Comparison of ENCODE assay signal across 27 cellular contexts in the genomic region with DNA sequence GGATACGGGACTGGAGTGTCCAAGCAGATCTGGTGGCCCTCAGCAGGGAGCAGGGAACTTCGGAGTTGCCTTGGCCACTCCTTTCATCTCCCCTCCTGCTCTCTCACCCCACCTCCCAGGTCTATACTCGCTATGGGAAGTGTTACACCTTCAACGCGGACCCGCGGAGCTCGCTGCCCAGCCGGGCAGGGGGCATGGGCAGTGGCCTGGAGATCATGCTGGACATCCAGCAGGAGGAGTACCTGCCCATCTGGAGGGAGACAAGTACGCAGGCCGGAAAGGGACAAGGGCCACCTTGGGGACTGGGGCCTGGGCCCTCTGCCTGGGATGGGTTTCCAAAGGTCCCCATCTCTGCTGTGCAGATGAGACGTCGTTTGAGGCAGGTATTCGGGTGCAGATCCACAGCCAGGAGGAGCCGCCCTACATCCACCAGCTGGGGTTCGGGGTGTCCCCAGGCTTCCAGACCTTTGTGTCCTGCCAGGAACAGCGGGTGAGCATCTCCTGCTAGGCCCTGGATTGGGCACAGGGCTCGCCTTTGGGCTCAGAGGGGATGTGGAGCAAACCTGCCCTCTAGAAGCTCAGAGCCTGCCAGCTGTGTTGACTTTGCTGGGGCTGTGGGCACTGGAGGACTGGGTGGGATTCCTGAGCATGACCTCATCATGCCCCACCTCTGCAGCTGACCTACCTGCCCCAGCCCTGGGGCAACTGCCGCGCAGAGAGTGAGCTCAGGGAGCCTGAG. TPM values are rescaled to one million over a fixed set of nuclear protein-coding genes. Genes with fewer than 3 reads are reported as not detected.
"Had no signal": no experiment of that assay in that cellular context is flagged by ENCODE, and none has a peak within 500 bp of the region (broad histone marks: within the 10 kb centered on the region; RNA-seq: fewer than 3 reads in every experiment).

No MANE protein-coding gene starts in this region.

- H3K36me3 ChIP-seq: breast epithelium, left ventricle myocardium inferior, thoracic aorta, vagina had no signal

- DNase-seq: activated CD4-positive, alpha-beta memory T cell treated with anti-CD3 and anti-CD28 coated beads for 36 hours; activated CD4-positive, alpha-beta T cell treated with anti-CD3 and anti-CD28 coated beads for 4 hours; activated CD4-positive, CD25-positive, alpha-beta regulatory T cell; activated naive CD4-positive, alpha-beta T cell treated with Interleukin-2 at 50 U/mL for 16 hours; activated naive CD8-positive, alpha-beta T cell treated with anti-CD3 and anti-CD28 coated beads for 36 hours; activated T-cell treated with anti-CD3 and anti-CD28 coated beads, Interleukin-2, amount 50 U/mL, for 48 hours; effector memory CD8-positive, alpha-beta T cell; foreskin melanocyte; glutamatergic neuron; immature natural killer cell; kidney glomerular epithelial cell; left ventricle myocardium inferior; midbrain; natural killer cell; retina; stimulated activated CD4-positive, alpha-beta T cell treated with anti-CD3 and anti-CD28 coated beads, Interleukin-4, amount 100 ng/mL, for 24 hours; stimulated activated naive CD4-positive, alpha-beta T cell treated with Interleukin-2 at 50 U/mL for 16 hours had no signal

- H3K9me3 ChIP-seq: breast epithelium, left ventricle myocardium inferior, thoracic aorta, vagina had no signal

- H3K4me3 ChIP-seq: breast epithelium, hepatocyte, left ventricle myocardium inferior, thoracic aorta, vagina had no signal

- H2AFZ ChIP-seq: hepatocyte had no signal

- H3K79me2 ChIP-seq: hepatocyte had no signal

- ATAC-seq: effector memory CD8-positive, alpha-beta T cell; esophagus mucosa; natural killer cell had no signal

- H3K4me2 ChIP-seq: hepatocyte had no signal

- H3K4me1 ChIP-seq: breast epithelium, vagina had no signal

- FAIRE-seq: astrocyte, colon, endothelial cell of umbilical vein had no signal

- H3K27me3 ChIP-seq: vagina had no signal

- H3K27ac ChIP-seq: breast epithelium, hepatocyte, left ventricle myocardium inferior, thoracic aorta, vagina had no signal

RNA-seq across cellular contexts. Expression of a gene that starts 12.0 kb away (rescaled TPM):
- total RNA-seq: dermis microvascular lymphatic vessel endothelial cell, endothelial cell of umbilical vein, lung microvascular endothelial cell had no signal
- polyA plus RNA-seq: endothelial cell of umbilical vein had no signal

RNA-seq across cellular contexts. Expression of a gene that starts 17.5 kb away (rescaled TPM):
- total RNA-seq: activated naive CD8-positive, alpha-beta T cell treated with anti-CD3 and anti-CD28 coated beads for 36 hours; dermis microvascular lymphatic vessel endothelial cell; endothelial cell of umbilical vein; esophagus mucosa; hepatocyte; left ventricle myocardium inferior; lung microvascular endothelial cell; vagina had no signal
- polyA plus RNA-seq: endothelial cell of umbilical vein, hepatocyte, immature natural killer cell had no signal
